Comparison of ENCODE assay signal across 24 cellular contexts in the genomic region with DNA sequence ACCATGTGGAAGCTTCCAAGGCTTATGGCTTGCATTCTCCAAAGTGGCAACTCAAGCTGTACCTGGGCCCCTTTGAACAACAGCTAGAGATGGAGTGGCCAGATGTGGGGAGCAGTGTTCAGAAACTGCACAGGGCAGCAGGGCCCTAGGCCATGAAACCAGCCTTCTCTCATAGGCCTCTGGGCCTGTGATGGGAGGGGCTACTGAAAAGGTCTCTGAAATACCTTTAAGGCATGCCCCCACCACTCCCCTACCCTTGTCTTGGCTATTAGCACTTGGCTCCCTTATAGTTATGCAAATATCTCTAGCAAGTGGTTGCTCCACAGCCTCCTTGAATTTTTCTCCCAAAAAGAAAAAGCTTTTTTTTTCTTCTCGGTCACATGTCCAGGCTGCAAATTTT.
"Had no signal": no experiment of that assay in that cellular context is flagged by ENCODE, and none has a peak within 500 bp of the region (broad histone marks: within the 10 kb centered on the region; RNA-seq: fewer than 3 reads in every experiment).

No MANE protein-coding gene starts in this region.

- DNase-seq: central memory CD4-positive, alpha-beta T cell; effector CD8-positive, alpha-beta T cell; foreskin keratinocyte; heart left ventricle; immature natural killer cell; islet precursor cell; kidney glomerular epithelial cell; left colon; left ventricle myocardium superior; lower lobe of right lung; natural killer cell; right lobe of liver; small intestine; stimulated activated CD4-positive, alpha-beta T cell treated with anti-CD3 and anti-CD28 coated beads, Interleukin-15, amount 100 ng/mL, for 24 hours; stimulated activated CD4-positive, alpha-beta T cell treated with anti-CD3 and anti-CD28 coated beads, Interleukin-2, amount 100 ng/mL, for 48 hours; stimulated activated naive CD8-positive, alpha-beta T cell treated with anti-CD3 and anti-CD28 coated beads, Interleukin-15, Interleukin-2, amounts not matched to agents 100 U/mL and 50 U/mL, for 24 hours; substantia nigra; testis; tibial artery; upper lobe of left lung had no signal

- H3K4me1 Mint-ChIP-seq: immature natural killer cell, natural killer cell, neural crest cell had no signal

- H3K36me3 Mint-ChIP-seq: immature natural killer cell, natural killer cell had no signal

- H3K27me3 Mint-ChIP-seq: dendritic cell treated with granulocyte-macrophage colony-stimulating factor and Interleukin-4, amounts not matched to agents 40 ng/mL and 50 ng/mL, for 4 days; progenitor cell of endocrine pancreas had no signal

- ATAC-seq: foreskin keratinocyte; gastroesophageal sphincter; heart left ventricle; left colon; left ventricle myocardium superior; natural killer cell; right lobe of liver; stimulated activated naive CD8-positive, alpha-beta T cell treated with anti-CD3 and anti-CD28 coated beads, Interleukin-15, Interleukin-2, amounts not matched to agents 100 U/mL and 50 U/mL, for 24 hours had no signal

- H3K27ac Mint-ChIP-seq: dendritic cell treated with granulocyte-macrophage colony-stimulating factor and Interleukin-4, amounts not matched to agents 40 ng/mL and 50 ng/mL, for 4 days; immature natural killer cell; natural killer cell; progenitor cell of endocrine pancreas had no signal

- H3K4me3 Mint-ChIP-seq: dendritic cell treated with granulocyte-macrophage colony-stimulating factor and Interleukin-4, amounts not matched to agents 40 ng/mL and 50 ng/mL, for 4 days; immature natural killer cell; natural killer cell; neural crest cell had no signal
